ENCODE assay signal across 8 cellular contexts in the genomic region with DNA sequence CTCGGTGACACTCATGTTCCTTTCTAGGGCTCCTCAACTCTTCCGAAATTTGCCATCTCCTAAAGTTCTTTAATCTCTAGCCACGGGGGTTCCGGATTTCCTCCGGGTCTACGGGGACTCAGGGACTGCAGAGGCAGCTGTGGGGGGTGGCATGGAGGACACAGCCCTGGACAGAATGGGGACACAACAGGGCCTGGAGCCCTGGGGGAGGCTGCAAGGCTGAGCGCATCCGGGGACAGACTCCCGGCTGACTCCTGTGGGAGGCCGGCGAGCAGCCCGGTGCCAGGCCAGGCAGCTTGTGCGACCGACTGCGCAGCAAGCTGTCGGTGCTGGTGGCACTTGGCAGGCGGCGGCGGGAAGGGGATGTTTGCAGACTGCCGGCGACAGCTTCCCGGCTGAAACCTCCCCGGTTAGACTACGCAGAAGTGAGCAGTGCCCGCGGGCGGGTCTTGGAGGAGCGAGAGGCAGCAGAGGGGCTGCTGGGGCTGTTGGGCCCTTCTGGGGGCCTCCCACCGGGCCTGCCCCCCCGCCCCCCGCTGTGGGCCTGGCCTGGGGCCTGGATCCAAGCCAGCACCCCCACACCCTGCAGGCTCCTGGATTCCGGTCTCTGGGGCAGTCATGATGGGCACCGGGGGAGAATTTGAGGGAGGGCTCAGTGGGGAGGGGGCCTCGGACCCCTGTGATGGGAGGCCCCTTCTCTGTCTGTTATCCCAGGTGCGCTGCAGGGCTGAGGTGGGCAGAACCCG. TPM values are rescaled to one million over a fixed set of nuclear protein-coding genes. Genes with fewer than 3 reads are reported as not detected.
DNase-seq lines count a peak whose midpoint lies in the region; ATAC-seq and TF ChIP-seq lines count a peak whose summit lies in the region.

No MANE protein-coding gene starts in this region.

- DNase-seq in breast epithelium (ENCODE audit: low spot score in 2 of 2) (no peak), MCF 10A (ENCODE audit: unreplicated experiment) (no peak), activated B cell treated with CpG ODN at 0.5 μM for 24 hours (no peak), left ventricle myocardium superior (peak; percentile 52), NCI-H82 (lab: John Stamatoyannopoulos, UW) (no peak), HPDE6-E6E7 (ENCODE audit: extremely low spot score) (no peak)

- H3K36me3 ChIP-seq in breast epithelium = no peaks in the 10 kb centered on the region

- TF ChIP-seq CTCF in breast epithelium (IDR thresholded peaks at IDR 0.05) = no peak
- no peak for TF ChIP-seq CTCF in MCF 10A (IDR thresholded peaks at IDR 0.05; ENCODE audit: unreplicated experiment)
- no peak for TF ChIP-seq CTCF in activated B cell treated with CpG ODN at 0.5 μM for 24 hours (IDR thresholded peaks at IDR 0.05)

- peaks cover 0 to 39% of the 10 kb centered on the region in 2 donors for H3K27me3 ChIP-seq in breast epithelium

- CTCF ChIA-PET in MCF 10A (lab: Yijun Ruan, JAX) (no interaction called here), activated B cell treated with CpG ODN at 0.5 μM for 24 hours (lab: Charles Lee) (interaction anchor here (0.7 to 0.8 kb wide), 2 partner anchors 22 kb away, joined by 3 to 4 read pairs; no protein-coding TSS in a partner anchor)

- H3K27ac ChIP-seq in breast epithelium = peak overlapping the region in 1 of 2 donors; percentile 26
- H3K27ac ChIP-seq in temporal lobe (ENCODE audit: low read depth, low read length) = peak overlapping the region; percentile 33

- H3K27ac Mint-ChIP-seq in MCF 10A (ENCODE audit: low read depth, unreplicated experiment) (no peak overlapping the region), activated B cell treated with CpG ODN at 0.5 μM for 24 hours (no peak overlapping the region)

- H3K4me1 ChIP-seq in breast epithelium = peaks cover 6 to 22% of the 10 kb centered on the region in 2 donors

- H3K9me3 Mint-ChIP-seq in MCF 10A (ENCODE audit: unreplicated experiment) (no peaks in the 10 kb centered on the region), activated B cell treated with CpG ODN at 0.5 μM for 24 hours (no peaks in the 10 kb centered on the region)

- POLR2A ChIA-PET in MCF 10A (lab: Yijun Ruan, JAX) (no interaction called here), activated B cell treated with CpG ODN at 0.5 μM for 24 hours (lab: Charles Lee) (no interaction called here)

- TF ChIP-seq POLR2A in breast epithelium (IDR thresholded peaks at IDR 0.05) = no peak

- intact Hi-C loops in breast epithelium (cut with DNase I; ENCODE audit: low total_unique reads) (loop anchor here (10.0 kb wide), 1 partner anchor 125 kb away; a partner anchor contains a TSS), MCF 10A (cut with micrococcal nuclease) (no loop called here), activated B cell treated with CpG ODN at 0.5 μM for 24 hours (cut with micrococcal nuclease) (loop anchor here (2.0 kb wide), 1 partner anchor 29 kb away; a partner anchor contains a TSS), left ventricle myocardium superior (cut with micrococcal nuclease) (no loop called here)

- ATAC-seq in activated B cell treated with CpG ODN at 0.5 μM for 24 hours (ENCODE audit: low read depth) (no peak), left ventricle myocardium superior (no peak), GM18511 (IDR thresholded peaks at IDR 0.05; ENCODE audit: unreplicated experiment) (no peak)

- BruUV-seq in MCF 10A (replicated peaks; lab: Mats Ljungman, UMichigan) = no TSS peak

- H3K4me3 Mint-ChIP-seq in MCF 10A (ENCODE audit: unreplicated experiment) = no peak overlapping the region
- peak overlapping the region; percentile 38 for H3K4me3 Mint-ChIP-seq in activated B cell treated with CpG ODN at 0.5 μM for 24 hours

- H3K36me3 Mint-ChIP-seq in MCF 10A (ENCODE audit: insufficient read depth, unreplicated experiment) = no peaks in the 10 kb centered on the region
- H3K36me3 Mint-ChIP-seq in activated B cell treated with CpG ODN at 0.5 μM for 24 hours (ENCODE audit: low read depth) = no peaks in the 10 kb centered on the region

- no peaks in the 10 kb centered on the region for H3K27me3 Mint-ChIP-seq in MCF 10A (ENCODE audit: insufficient read depth, unreplicated experiment)
- no peaks in the 10 kb centered on the region for H3K27me3 Mint-ChIP-seq in activated B cell treated with CpG ODN at 0.5 μM for 24 hours

- H3K4me3 ChIP-seq in breast epithelium = peak overlapping the region in 2 of 3 donors; percentile 21 to 48

- H3K4me1 Mint-ChIP-seq in MCF 10A (ENCODE audit: insufficient read depth, unreplicated experiment) (no peaks in the 10 kb centered on the region), activated B cell treated with CpG ODN at 0.5 μM for 24 hours (peaks cover 20% of the 10 kb centered on the region)

- no peaks in the 10 kb centered on the region for H3K9me3 ChIP-seq in breast epithelium

RNA-seq across cellular contexts. Expression of a gene that starts 28.7 kb away (rescaled TPM):
- total RNA-seq in breast epithelium (10 to 100 TPM; 39.2 to 53.0 (median 45.6) TPM), MCF 10A (2022) (32.5 and 34.7 TPM in 2 replicates), activated B cell treated with CpG ODN at 0.5 μM for 24 hours (24.3 and 25.5 TPM in 2 replicates), left ventricle myocardium superior (116 TPM), temporal lobe (24.6 TPM)

Comparison
In these comparisons a context has a peak if more than half of its experiments do, and no peak if none do; other contexts are left out.
1. intact Hi-C loops: an anchor here in breast epithelium (10.0 kb wide) and activated B cell treated with CpG ODN at 0.5 μM for 24 hours (2.0 kb wide); none called in MCF 10A and left ventricle myocardium superior.